Comparison of ENCODE assay signal across 8 cellular contexts in the genomic region with DNA sequence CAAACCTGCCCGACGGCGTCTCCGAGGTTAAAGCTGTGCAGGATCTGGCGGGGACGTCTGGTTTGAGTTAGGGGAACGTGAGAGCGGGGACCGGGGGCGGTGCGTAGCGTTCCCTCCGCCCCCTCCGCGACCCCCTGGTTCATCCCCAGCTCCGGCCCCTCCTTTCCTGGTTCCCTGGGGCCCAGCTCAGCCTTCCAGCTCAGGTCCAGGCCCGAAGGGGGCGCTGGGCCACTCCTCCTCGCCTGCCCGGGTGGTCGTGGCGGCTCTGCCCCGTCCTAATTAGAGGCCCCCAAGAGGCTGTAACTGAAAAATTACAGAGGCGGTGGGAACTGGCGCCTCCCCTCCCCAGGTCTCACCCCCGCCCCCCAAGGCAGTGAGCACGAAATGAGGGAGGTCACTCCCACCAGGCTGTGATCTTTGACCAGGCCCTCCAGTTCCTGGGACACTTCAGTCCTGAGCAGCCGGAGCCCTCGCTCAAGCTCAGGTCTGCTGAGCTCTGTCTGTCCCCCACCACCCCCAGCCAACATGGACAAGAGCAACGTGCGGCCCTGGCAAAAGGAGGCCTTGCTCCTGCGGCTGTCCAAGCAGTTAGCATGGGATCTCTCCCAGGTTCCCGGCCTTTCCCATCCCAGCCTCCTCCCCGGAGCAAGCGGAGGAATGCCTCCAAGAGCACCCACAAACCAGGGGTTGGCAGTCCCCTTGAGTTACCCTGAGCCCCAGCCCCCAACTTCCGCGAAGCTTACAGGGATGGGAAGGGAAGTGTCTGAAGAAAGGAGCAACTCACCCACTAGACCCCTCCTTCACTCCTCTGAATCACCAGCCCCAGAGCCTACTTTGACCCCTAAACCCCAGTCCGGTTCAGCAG. TPM values are rescaled to one million over a fixed set of nuclear protein-coding genes. Genes with fewer than 3 reads are reported as not detected.
DNase-seq lines count a peak whose midpoint lies in the region; ATAC-seq and TF ChIP-seq lines count a peak whose summit lies in the region.

No MANE protein-coding gene starts in this region.

- no peak for TF ChIP-seq POLR2A in HCT116 (IDR thresholded peaks at IDR 0.05; ENCODE audit: borderline replicate concordance, extremely low read depth, insufficient read depth, insufficient read length)
- TF ChIP-seq POLR2A in spleen (IDR thresholded peaks at IDR 0.05): no peak

- ATAC-seq in HCT116: no peak
- ATAC-seq in GM18873 (IDR thresholded peaks at IDR 0.05; ENCODE audit: low FRiP score, unreplicated experiment): no peak

- no peaks in the 10 kb centered on the region for H3K36me3 Mint-ChIP-seq in activated T-helper 2 cell treated with anti-CD3 and anti-CD28 coated beads, Interferon-gamma antibody, Interleukin-2, Interleukin-4, amounts not matched to agents 10 μg/mL and 5 μg/mL and 100 μg/mL, durations not matched to agents 14 hours and 24 hours and 36 hours (ENCODE audit: low read depth)

- H3K36me3 ChIP-seq in HCT116 (ENCODE audit: control insufficient read depth in 1 of 2, insufficient read depth in 2 of 2, low read length in 2 of 2) (no peaks in the 10 kb centered on the region), iPS DF 6.9 (ENCODE audit: control insufficient read depth, insufficient read depth, low read length) (no peaks in the 10 kb centered on the region; the same call in 1 of the 2 replicates), spleen (no peaks in the 10 kb centered on the region)

- H3K4me3 ChIP-seq in HCT116 (replicated peaks in 1 of 2; ENCODE audit: low read depth in 1 of 2, low read length in 2 of 2): peak overlapping the region; percentile 38 to 48
- peak overlapping the region; percentile 45; the same call in 1 of the 2 replicates for H3K4me3 ChIP-seq in iPS DF 6.9 (ENCODE audit: low read length)
- H3K4me3 ChIP-seq in spleen: peak overlapping the region; percentile 8 to 77 (median 54)

- H3K27me3 Mint-ChIP-seq in activated T-helper 2 cell treated with anti-CD3 and anti-CD28 coated beads, Interferon-gamma antibody, Interleukin-2, Interleukin-4, amounts not matched to agents 10 μg/mL and 5 μg/mL and 100 μg/mL, durations not matched to agents 14 hours and 24 hours and 36 hours (ENCODE audit: low read depth): no peaks in the 10 kb centered on the region

- in situ Hi-C loops in ACHN (cut with HindIII; ENCODE audit: low pct_ligation_motif_present, low pct_unique_long_range_greater_than_20kb, low sequenced_read_pairs): no loop called here

- TF ChIP-seq RAD21 in HCT116 (IDR thresholded peaks at IDR 0.05; ENCODE audit: low read depth): no peak

- peak overlapping the region; percentile 79 for H3K27ac ChIP-seq in HCT116 (ENCODE audit: low read depth, low read length)
- H3K27ac ChIP-seq in iPS DF 6.9 (ENCODE audit: low read length): no peak overlapping the region
- peak overlapping the region; percentile 78 to 93 (median 90) for H3K27ac ChIP-seq in spleen

- H3K4me3 Mint-ChIP-seq in activated T-helper 2 cell treated with anti-CD3 and anti-CD28 coated beads, Interferon-gamma antibody, Interleukin-2, Interleukin-4, amounts not matched to agents 10 μg/mL and 5 μg/mL and 100 μg/mL, durations not matched to agents 14 hours and 24 hours and 36 hours (ENCODE audit: low read depth): peak overlapping the region; percentile 93

- TF ChIP-seq CTCF in HCT116 (IDR thresholded peaks at IDR 0.05 in 2 of 3, conservative IDR thresholded peaks at IDR 0.05 in 1 of 3; ENCODE audit: borderline replicate concordance in 1 of 3, insufficient read depth in 1 of 3, low read depth in 2 of 3, low read length in 2 of 3): peak in 1 of 3 experiments; percentile 36; a peak in 2 of 6 replicates
- no peak for TF ChIP-seq CTCF in spleen (IDR thresholded peaks at IDR 0.05 in 8 of 11, conservative IDR thresholded peaks at IDR 0.05 in 3 of 11)

- H3K27ac Mint-ChIP-seq in activated T-helper 2 cell treated with anti-CD3 and anti-CD28 coated beads, Interferon-gamma antibody, Interleukin-2, Interleukin-4, amounts not matched to agents 10 μg/mL and 5 μg/mL and 100 μg/mL, durations not matched to agents 14 hours and 24 hours and 36 hours: no peak overlapping the region

- H3K9me3 ChIP-seq in HCT116 (ENCODE audit: control insufficient read depth in 1 of 2, insufficient read depth in 1 of 2, low read depth in 1 of 2, low read length in 2 of 2): no peaks in the 10 kb centered on the region
- H3K9me3 ChIP-seq in iPS DF 6.9 (ENCODE audit: control insufficient read depth, insufficient read depth, low read length): no peaks in the 10 kb centered on the region
- no peaks in the 10 kb centered on the region for H3K9me3 ChIP-seq in spleen

- no peaks in the 10 kb centered on the region for H3K79me2 ChIP-seq in HCT116 (ENCODE audit: insufficient read depth, low read length)

- H3K4me1 ChIP-seq in HCT116 (ENCODE audit: control insufficient read depth in 1 of 2, insufficient read depth in 2 of 2, low read length in 2 of 2) (peaks cover 16 to 37% of the 10 kb centered on the region in 2 experiments), iPS DF 6.9 (ENCODE audit: control insufficient read depth, insufficient read depth, low read length) (peaks cover 19% of the 10 kb centered on the region), spleen (peaks cover 16 to 74% (median 46%) of the 10 kb centered on the region in 6 donors)

- H2AFZ ChIP-seq in HCT116 (ENCODE audit: low read depth, low read length, poor library complexity, severe bottlenecking): no peak overlapping the region

- H3K27me3 ChIP-seq in HCT116 (ENCODE audit: insufficient read depth, low read length): no peaks in the 10 kb centered on the region
- no peaks in the 10 kb centered on the region for H3K27me3 ChIP-seq in iPS DF 6.9 (ENCODE audit: control insufficient read depth, insufficient read depth, low read length)
- H3K27me3 ChIP-seq in spleen (replicated peaks in 1 of 7): peaks cover 0 to 26% (median 0%) of the 10 kb centered on the region in 7 donors

- BruUV-seq in HCT116 (replicated peaks; lab: Mats Ljungman, UMichigan): no TSS peak

- POLR2A ChIA-PET in HCT116 (lab: Charles Lee): interaction anchor here (1.0 to 3.0 kb wide), 12 partner anchors 15 to 364 kb away, joined by 3 to 18 read pairs (median 6); a partner anchor contains a TSS

- peaks cover 16% of the 10 kb centered on the region for H3K4me1 Mint-ChIP-seq in activated T-helper 2 cell treated with anti-CD3 and anti-CD28 coated beads, Interferon-gamma antibody, Interleukin-2, Interleukin-4, amounts not matched to agents 10 μg/mL and 5 μg/mL and 100 μg/mL, durations not matched to agents 14 hours and 24 hours and 36 hours (ENCODE audit: low read depth)

- H3K9ac ChIP-seq in HCT116 (ENCODE audit: low read length): peak overlapping the region; percentile 59

- intact Hi-C loops in HCT116 (cut with micrococcal nuclease): loop anchor here (5.0 kb wide), 2 partner anchors 59 to 74 kb away; a partner anchor contains a TSS
- intact Hi-C loops in activated T-helper 2 cell treated with anti-CD3 and anti-CD28 coated beads, Interferon-gamma antibody, Interleukin-2, Interleukin-4, amounts not matched to agents 10 μg/mL and 5 μg/mL and 100 μg/mL, durations not matched to agents 14 hours and 24 hours and 36 hours (cut with micrococcal nuclease): loop anchor here (2.0 kb wide), 2 partner anchors 31 to 47 kb away; a partner anchor contains a TSS
- intact Hi-C loops in spleen (cut with DNase I; ENCODE audit: low total_unique reads): loop anchor here (2.0 to 5.0 kb wide), 2 partner anchors 15 to 74 kb away; no protein-coding TSS in a partner anchor

- no peak for DNase-seq in HCT116 (ENCODE audit: low read depth, low spot score)
- no peak for DNase-seq in activated T-helper 2 cell treated with anti-CD3 and anti-CD28 coated beads, Interferon-gamma antibody, Interleukin-2, Interleukin-4, amounts not matched to agents 10 μg/mL and 5 μg/mL and 100 μg/mL, durations not matched to agents 14 hours and 24 hours and 36 hours (ENCODE audit: low spot score)
- DNase-seq in iPS DF 6.9 (ENCODE audit: low read depth, low spot score): no peak
- DNase-seq in spleen: peak; percentile 82
- no peak for DNase-seq in cortex of kidney (lab: John Stamatoyannopoulos, UW)
- DNase-seq in CD1c-positive myeloid dendritic cell (ENCODE audit: extremely low spot score): no peak
- no peak for DNase-seq in ACHN

- H3K9me2 ChIP-seq in HCT116 (ENCODE audit: insufficient read depth): no peaks in the 10 kb centered on the region

- CTCF ChIA-PET in HCT116 (lab: Charles Lee): interaction anchor here (1.0 to 3.4 kb wide), 14 partner anchors 8 to 743 kb away, joined by 3 to 121 read pairs (median 12); a partner anchor contains a TSS

- H3K9me3 Mint-ChIP-seq in activated T-helper 2 cell treated with anti-CD3 and anti-CD28 coated beads, Interferon-gamma antibody, Interleukin-2, Interleukin-4, amounts not matched to agents 10 μg/mL and 5 μg/mL and 100 μg/mL, durations not matched to agents 14 hours and 24 hours and 36 hours: no peaks in the 10 kb centered on the region

- no CpG with 5 or more reads among the region's 38 CpGs for WGBS in iPS DF 6.9 (ENCODE audit: insufficient coverage, insufficient read length)
- WGBS in spleen, 5 donors: 53 to 77% (median 59%) methylated on average over 17 to 38 of the region's 38 CpGs

- H3K4me2 ChIP-seq in HCT116 (ENCODE audit: low read length): peak overlapping the region; percentile 99

- RAD21 ChIA-PET in HCT116 (lab: Charles Lee; ENCODE audit: low non-redundant PET in 1 of 2, low total read pairs in 2 of 2, uncharacterized antibody in 2 of 2, unreplicated experiment in 2 of 2): interaction anchor here in 1 of 2 experiments (1.1 to 2.9 kb wide), 4 partner anchors 13 to 72 kb away, joined by 3 to 12 read pairs (median 6); a partner anchor contains a TSS

- H4K20me1 ChIP-seq in HCT116 (ENCODE audit: insufficient read depth): no peaks in the 10 kb centered on the region

RNA-seq across cellular contexts. Expression of a gene that starts 3.3 kb away (rescaled TPM):
- 0.32 TPM for total RNA-seq in HCT116 (2021; ENCODE audit: unreplicated experiment)
- polyA plus RNA-seq in HCT116 (2012): not detected in 2 replicates
- total RNA-seq in activated T-helper 2 cell treated with anti-CD3 and anti-CD28 coated beads, Interferon-gamma antibody, Interleukin-2, Interleukin-4, amounts not matched to agents 10 μg/mL and 5 μg/mL and 100 μg/mL, durations not matched to agents 14 hours and 24 hours and 36 hours: not detected in 2 replicates
- 10 to 100 TPM in 2 of 7 donors, 1 to 10 TPM in 5; 4.7 to 15.7 (median 6.5) TPM for total RNA-seq in spleen
- polyA plus RNA-seq in spleen: 1 to 10 TPM; 1.7 to 2.7 (median 2.0) TPM

RNA-seq across cellular contexts. Expression of a gene that starts 21.9 kb away (rescaled TPM):
- total RNA-seq in HCT116 (2021; ENCODE audit: unreplicated experiment) (5.9 TPM), spleen (under 1 TPM in 1 of 7 donors, not detected in 6; 0.34 TPM)
- 5.0 and 5.4 TPM in 2 replicates for polyA plus RNA-seq in HCT116 (2012)
- total RNA-seq in activated T-helper 2 cell treated with anti-CD3 and anti-CD28 coated beads, Interferon-gamma antibody, Interleukin-2, Interleukin-4, amounts not matched to agents 10 μg/mL and 5 μg/mL and 100 μg/mL, durations not matched to agents 14 hours and 24 hours and 36 hours: not detected in 2 replicates
- under 1 TPM in 2 of 3 donors, not detected in 1; 0.02 TPM for polyA plus RNA-seq in spleen

RNA-seq across cellular contexts. Expression of a gene that starts 22.7 kb away (rescaled TPM):
- total RNA-seq in HCT116 (2021; ENCODE audit: unreplicated experiment) (38.7 TPM), spleen (10 to 100 TPM in 1 of 7 donors, 1 to 10 TPM in 6; 5.7 to 10.9 (median 8.9) TPM)
- polyA plus RNA-seq in HCT116 (2012): 39.8 and 41.0 TPM in 2 replicates
- 1.5 and 1.6 TPM in 2 replicates for total RNA-seq in activated T-helper 2 cell treated with anti-CD3 and anti-CD28 coated beads, Interferon-gamma antibody, Interleukin-2, Interleukin-4, amounts not matched to agents 10 μg/mL and 5 μg/mL and 100 μg/mL, durations not matched to agents 14 hours and 24 hours and 36 hours
- 1 to 10 TPM; 2.3 to 7.8 (median 7.0) TPM for polyA plus RNA-seq in spleen

RNA-seq across cellular contexts. Expression of a gene that starts 24.6 kb away (rescaled TPM):
- total RNA-seq in HCT116 (2021; ENCODE audit: unreplicated experiment): 54.7 TPM
- polyA plus RNA-seq in HCT116 (2012): 82.8 and 97.7 TPM in 2 replicates
- total RNA-seq in activated T-helper 2 cell treated with anti-CD3 and anti-CD28 coated beads, Interferon-gamma antibody, Interleukin-2, Interleukin-4, amounts not matched to agents 10 μg/mL and 5 μg/mL and 100 μg/mL, durations not matched to agents 14 hours and 24 hours and 36 hours: 78.9 and 85.2 TPM in 2 replicates
- 10 to 100 TPM; 34.7 to 50.4 (median 40.4) TPM for total RNA-seq in spleen
- polyA plus RNA-seq in spleen: 10 to 100 TPM; 48.3 to 60.1 (median 49.3) TPM

RNA-seq across cellular contexts. Expression of a gene that starts 31.4 kb away (rescaled TPM):
- total RNA-seq in HCT116 (2021; ENCODE audit: unreplicated experiment): 42.1 TPM
- polyA plus RNA-seq in HCT116 (2012): 32.8 and 37.7 TPM in 2 replicates
- total RNA-seq in activated T-helper 2 cell treated with anti-CD3 and anti-CD28 coated beads, Interferon-gamma antibody, Interleukin-2, Interleukin-4, amounts not matched to agents 10 μg/mL and 5 μg/mL and 100 μg/mL, durations not matched to agents 14 hours and 24 hours and 36 hours: 45.1 and 46.0 TPM in 2 replicates
- 10 to 100 TPM; 32.3 to 52.5 (median 37.2) TPM for total RNA-seq in spleen
- polyA plus RNA-seq in spleen: 10 to 100 TPM; 61.6 to 90.6 (median 83.0) TPM
